Comparison of ENCODE assay signal across 15 cellular contexts in genomic region chr15:62787401-62787800, GRCh38.
DNase-seq lines count a peak whose midpoint lies in the region; ATAC-seq, FAIRE-seq and TF ChIP-seq lines count a peak whose summit lies in the region.
"Had no signal": no experiment of that assay in that cellular context is flagged by ENCODE, and none has a peak within 500 bp of the region (broad histone marks: within the 10 kb centered on the region; RNA-seq: fewer than 3 reads in every experiment).

No MANE protein-coding gene starts in this region.

- no peak overlapping the region for H3K9ac ChIP-seq in smooth muscle cell (ENCODE audit: low read depth)
- H3K9ac ChIP-seq: BLaER1 treated with 17β-estradiol and CSF1 and Interleukin-3, amounts not matched to agents 10 nM and 100 nM had no signal

- DNase-seq in fibroblast of peridontal ligament (ENCODE audit: extremely low read depth) (peak; percentile 74), smooth muscle cell (lab: John Stamatoyannopoulos, UW; ENCODE audit: unreplicated experiment) (no peak), occipital lobe (lab: John Stamatoyannopoulos, UW) (no peak), NOMO-1 treated with dmso at 0.1 percent for 144 hours (lab: John Stamatoyannopoulos, UW; ENCODE audit: unreplicated experiment) (no peak)
- DNase-seq: Caco-2; CD4-positive, CD25-positive, alpha-beta regulatory T cell; GF-D8; HCEC 1CT had no signal

- no peak overlapping the region for H2AFZ ChIP-seq in smooth muscle cell (ENCODE audit: low read depth)
- H2AFZ ChIP-seq: GM23338 had no signal

- ATAC-seq in HG02759 (IDR thresholded peaks at IDR 0.05; ENCODE audit: unreplicated experiment): no peak
- ATAC-seq: GM23338 had no signal

- no peaks in the 10 kb centered on the region for H3K9me3 ChIP-seq in smooth muscle cell (replicated peaks; ENCODE audit: low read depth)
- H3K9me3 ChIP-seq: BLaER1 treated with 17β-estradiol and CSF1 and Interleukin-3, amounts not matched to agents 10 nM and 100 nM; Caco-2 had no signal

- peaks cover 29% of the 10 kb centered on the region for H3K4me1 ChIP-seq in smooth muscle cell (ENCODE audit: low read depth)
- H3K4me1 ChIP-seq: Caco-2 had no signal

- H3F3A ChIP-seq in smooth muscle cell (ENCODE audit: low read depth): peaks cover 62% of the 10 kb centered on the region

- WGBS in smooth muscle cell (ENCODE audit: low lambda C conversion rate): 46% methylated on average over 7 of the region's 7 CpGs

- no peaks in the 10 kb centered on the region for H4K20me1 ChIP-seq in smooth muscle cell (ENCODE audit: low read depth)
- H4K20me1 ChIP-seq: BLaER1 treated with 17β-estradiol and CSF1 and Interleukin-3, amounts not matched to agents 10 nM and 100 nM had no signal

- no peaks in the 10 kb centered on the region for H3K79me2 ChIP-seq in smooth muscle cell (ENCODE audit: low read depth)

- H3K4me3 ChIP-seq in smooth muscle cell: no peak overlapping the region
- H3K4me3 ChIP-seq: BLaER1 treated with 17β-estradiol and CSF1 and Interleukin-3, amounts not matched to agents 10 nM and 100 nM; GM23338 had no signal

- H3K27me3 ChIP-seq in smooth muscle cell (ENCODE audit: low read depth): no peaks in the 10 kb centered on the region
- H3K27me3 ChIP-seq: BLaER1 treated with 17β-estradiol and CSF1 and Interleukin-3, amounts not matched to agents 10 nM and 100 nM had no signal

- FAIRE-seq in G401.6 (lab: Jason Lieb, UNC): peak; percentile 39
- FAIRE-seq: D721Med, H54, HTR-8/SVneo had no signal

- no peaks in the 10 kb centered on the region for H3K36me3 ChIP-seq in smooth muscle cell (ENCODE audit: low read depth)

- TF ChIP-seq CTCF in smooth muscle cell (IDR thresholded peaks at IDR 0.05; ENCODE audit: borderline replicate concordance, insufficient read depth, poor library complexity, severe bottlenecking): no peak

- peak overlapping the region; percentile 74 for H3K27ac ChIP-seq in smooth muscle cell (ENCODE audit: low read depth)
- H3K27ac ChIP-seq: BLaER1 treated with 17β-estradiol and CSF1 and Interleukin-3, amounts not matched to agents 10 nM and 100 nM had no signal

- peak overlapping the region; percentile 46 for H3K4me2 ChIP-seq in smooth muscle cell
- H3K4me2 ChIP-seq: BLaER1 treated with 17β-estradiol and CSF1 and Interleukin-3, amounts not matched to agents 10 nM and 100 nM; GM23338 had no signal
